In genomic region chr3:159674583-159674982, GRCh38 we compare ENCODE assay signal across 22 cellular contexts.
"Had no signal": no experiment of that assay in that cellular context is flagged by ENCODE, and none has a peak within 500 bp of the region (broad histone marks: within the 10 kb centered on the region; RNA-seq: fewer than 3 reads in every experiment).

No MANE protein-coding gene starts in this region.

- H3K36me3 ChIP-seq: SJSA1 had no signal

- H3K27me3 ChIP-seq: SJSA1 had no signal

- H3K4me3 ChIP-seq: SJSA1, SK-N-MC had no signal

- DNase-seq: IMR-90, Karpas-422, KG1, MM.1S, NCI-H1092 treated with DMSO at 0.1 percent for 48 hours, NCI-H1436, NCI-H187, NCI-H2029, NCI-H2081 treated with DMSO at 0.1 percent for 48 hours, NCI-H2171, NCI-H226, NCI-H446, NCI-H510A, NCI-H524 treated with DMSO at 0.1 percent for 48 hours, NCI-H69, NCI-H774, Right ventricle myocardium superior, SIG-M5, SW 1271 had no signal

- ATAC-seq: HepG2 had no signal

- H3K9me3 ChIP-seq: SJSA1 had no signal

- H3K27ac ChIP-seq: SJSA1, SK-N-MC had no signal

- FAIRE-seq: HepG2 had no signal
